ENCODE assay signal across 2 cellular contexts in the genomic region with DNA sequence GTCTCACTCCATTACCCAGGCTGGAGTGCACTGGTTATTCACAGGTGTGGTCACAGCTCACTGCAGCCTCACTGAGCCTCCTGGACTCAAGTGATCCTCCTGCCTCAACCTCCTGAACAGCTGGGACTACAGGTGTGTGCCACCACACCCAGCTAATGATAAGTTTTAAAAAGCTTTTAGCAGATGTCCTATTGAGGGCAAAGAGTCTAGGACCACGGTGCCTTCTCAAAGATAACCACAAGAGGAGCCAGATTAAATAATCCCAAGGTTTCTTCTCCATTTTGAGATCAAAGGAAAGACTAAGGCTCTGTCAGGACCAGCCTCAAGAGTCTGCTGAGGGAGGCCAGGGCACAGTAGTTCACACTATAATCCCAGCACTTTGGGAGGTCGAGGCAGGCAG.
TF ChIP-seq lines count a peak whose summit lies in the region.

No MANE protein-coding gene starts in this region.

TF ChIP-seq in HCT116, 20 proteins besides CTCF, POLR2A, EP300 and RAD21:
- TF ChIP-seq CBX3 (IDR thresholded peaks at IDR 0.05; ENCODE audit: low read depth), result no peak
- TF ChIP-seq REST (IDR thresholded peaks at IDR 0.05; ENCODE audit: low read depth), result no peak
- no peak for TF ChIP-seq ZNF274 (IDR thresholded peaks at IDR 0.05; ENCODE audit: low read depth, low read length)
- TF ChIP-seq SP1 (IDR thresholded peaks at IDR 0.05; ENCODE audit: low read depth), result no peak

TF ChIP-seq in K562, 482 proteins besides CTCF, POLR2A, EP300 and RAD21:
- 0 out of 2 replicates have a peak, but pooled peaks have one; percentile 13 for TF ChIP-seq CBFB (CRISPR knock-in tag; IDR thresholded peaks at IDR 0.05)
- TF ChIP-seq, protein P1, sequence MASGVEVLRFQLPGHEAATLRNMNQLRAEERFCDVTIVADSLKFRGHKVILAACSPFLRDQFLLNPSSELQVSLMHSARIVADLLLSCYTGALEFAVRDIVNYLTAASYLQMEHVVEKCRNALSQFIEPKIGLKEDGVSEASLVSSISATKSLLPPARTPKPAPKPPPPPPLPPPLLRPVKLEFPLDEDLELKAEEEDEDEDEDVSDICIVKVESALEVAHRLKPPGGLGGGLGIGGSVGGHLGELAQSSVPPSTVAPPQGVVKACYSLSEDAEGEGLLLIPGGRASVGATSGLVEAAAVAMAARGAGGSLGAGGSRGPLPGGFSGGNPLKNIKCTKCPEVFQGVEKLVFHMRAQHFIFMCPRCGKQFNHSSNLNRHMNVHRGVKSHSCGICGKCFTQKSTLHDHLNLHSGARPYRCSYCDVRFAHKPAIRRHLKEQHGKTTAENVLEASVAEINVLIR (CRISPR knock-in tag; IDR thresholded peaks at IDR 0.05), result no peak
